In the genomic region with DNA sequence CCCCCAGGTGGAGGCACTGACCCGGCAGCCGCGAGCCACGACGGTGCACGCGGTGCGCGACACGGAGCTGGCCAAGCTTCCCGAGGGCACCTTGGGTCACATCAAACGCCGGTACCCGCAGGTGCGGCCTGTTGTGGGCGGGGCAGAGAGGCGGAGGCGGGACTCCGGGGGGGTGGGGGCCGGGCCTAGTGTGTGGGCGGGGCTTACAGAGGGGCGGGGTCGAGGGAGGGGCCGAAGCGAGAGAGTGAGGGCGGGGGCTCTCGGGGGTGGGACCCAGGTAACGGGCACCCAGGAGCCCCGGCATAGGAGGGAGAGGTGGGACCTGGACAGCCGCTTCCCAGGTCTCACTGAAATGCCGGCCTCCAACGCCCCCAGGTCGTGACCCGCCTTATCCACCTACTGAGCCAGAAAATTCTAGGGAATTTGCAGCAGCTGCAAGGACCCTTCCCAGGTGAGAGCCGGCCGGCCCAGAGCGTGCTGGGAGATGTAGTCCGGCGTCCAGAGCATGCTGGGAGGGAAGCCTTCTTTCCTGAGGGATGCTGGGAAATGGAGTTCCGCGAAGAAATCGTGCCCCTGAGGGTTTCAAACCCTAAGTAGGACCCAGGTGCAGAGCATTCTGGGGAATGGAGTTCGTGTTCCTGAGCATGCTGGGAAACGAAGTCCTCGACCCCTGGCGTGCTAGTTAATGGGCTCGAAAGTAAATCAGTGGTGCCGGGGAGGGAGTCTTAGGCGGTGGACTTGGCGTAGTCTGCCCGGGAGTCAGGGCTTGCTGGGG, we compare ENCODE assay signal across 8 cellular contexts. TPM values are rescaled to one million over a fixed set of nuclear protein-coding genes. Genes with fewer than 3 reads are reported as not detected.
A peak's percentile ranks its signal among the peaks of the same experiment; 100 is the strongest.
DNase-seq lines count a peak whose midpoint lies in the region; ATAC-seq and TF ChIP-seq lines count a peak whose summit lies in the region.

No MANE protein-coding gene starts in this region.

- H3F3A ChIP-seq in GM23338 (replicated peaks; ENCODE audit: low read depth): no peaks in the 10 kb centered on the region

- H3K4me1 Mint-ChIP-seq in GM23338 (peaks cover 3% of the 10 kb centered on the region; the same call in 2 of the 3 replicates), nephron (peaks cover 5% of the 10 kb centered on the region)

- POLR2A ChIA-PET in A673 (lab: Charles Lee; ENCODE audit: low non-redundant PET): no interaction called here

- no peaks in the 10 kb centered on the region for H4K20me1 ChIP-seq in GM23338 (replicated peaks; ENCODE audit: insufficient read depth)

- H3K79me2 ChIP-seq in GM23338 (replicated peaks; ENCODE audit: insufficient read depth): no peaks in the 10 kb centered on the region

- CTCF ChIA-PET in A673 (lab: Charles Lee): no interaction called here

- TF ChIP-seq CTCF in A673 (conservative IDR thresholded peaks at IDR 0.05; ENCODE audit: low read depth, low read length) (no peak), GM23338 (conservative IDR thresholded peaks at IDR 0.05; ENCODE audit: low read depth in 2 of 2) (no peak), fibroblast of villous mesenchyme (IDR thresholded peaks at IDR 0.05; ENCODE audit: insufficient read depth, low read depth, low read length) (no peak), nephron (IDR thresholded peaks at IDR 0.05; ENCODE audit: unreplicated experiment in 3 of 3) (no peak)

- H3K36me3 ChIP-seq in A673 (ENCODE audit: insufficient read depth, low read length, poor library complexity, severe bottlenecking) (peaks cover 7% of the 10 kb centered on the region), GM23338 (ENCODE audit: insufficient read depth) (no peaks in the 10 kb centered on the region)

- H3K9me3 ChIP-seq in A673 (ENCODE audit: low read depth, low read length, poor library complexity, severe bottlenecking): no peaks in the 10 kb centered on the region

- intact Hi-C loops in A673 (cut with micrococcal nuclease; ENCODE audit: unreplicated experiment): no loop called here

- no peaks in the 10 kb centered on the region for H3K27me3 ChIP-seq in A673 (replicated peaks; ENCODE audit: insufficient read depth, low read depth, low read length, poor library complexity)
- no peaks in the 10 kb centered on the region for H3K27me3 ChIP-seq in GM23338 (ENCODE audit: insufficient read depth)

- H2AFZ ChIP-seq in GM23338: peak overlapping the region; percentile 80; the same call in 1 of the 2 replicates

- DNase-seq in A673 (ENCODE audit: low spot score) (peak; percentile 73), GM23338 (ENCODE audit: low spot score) (peak; percentile 100), fibroblast of villous mesenchyme (ENCODE audit: low read depth) (peak; percentile 18), DMS79 (lab: John Stamatoyannopoulos, UW) (no peak)
- DNase-seq in activated CD4-positive, alpha-beta T cell treated with anti-CD3 and anti-CD28 coated beads, Interleukin-2, amount 50 U/mL, for 48 hours: peak; percentile 18 to 25
- no peak for DNase-seq in effector CD8-positive, alpha-beta T cell (lab: John Stamatoyannopoulos, UW)

- H3K27ac ChIP-seq in A673 (ENCODE audit: low read depth, low read length, poor library complexity, severe bottlenecking): no peak overlapping the region
- no peak overlapping the region for H3K27ac ChIP-seq in GM23338 (ENCODE audit: low read depth)

- no peaks in the 10 kb centered on the region for H3K9me2 ChIP-seq in GM23338 (ENCODE audit: insufficient read depth)

- H3K4me3 ChIP-seq in A673 (ENCODE audit: low read depth, low read length, poor library complexity, severe bottlenecking) (no peak overlapping the region), GM23338 (peak overlapping the region; percentile 49), fibroblast of villous mesenchyme (ENCODE audit: low read depth, low read length) (no peak overlapping the region)

- BruUV-seq in A673 (replicated peaks; lab: Mats Ljungman, UMichigan): no TSS peak

- peaks cover 7% of the 10 kb centered on the region for H3K36me3 Mint-ChIP-seq in GM23338 (ENCODE audit: low read depth)
- H3K36me3 Mint-ChIP-seq in nephron (ENCODE audit: low read depth): peaks cover 11% of the 10 kb centered on the region

- H3K9me3 Mint-ChIP-seq in GM23338: no peaks in the 10 kb centered on the region; the same call in 2 of the 3 replicates
- H3K9me3 Mint-ChIP-seq in nephron: no peaks in the 10 kb centered on the region

- ATAC-seq in GM23338 (peak; percentile 73), GM21526 (IDR thresholded peaks at IDR 0.05; ENCODE audit: low FRiP score, unreplicated experiment) (no peak)

- H3K4me1 ChIP-seq in A673 (ENCODE audit: insufficient read depth, low read length, poor library complexity, severe bottlenecking): no peaks in the 10 kb centered on the region
- H3K4me1 ChIP-seq in GM23338 (ENCODE audit: insufficient read depth): peaks cover 3% of the 10 kb centered on the region; the same call in 1 of the 2 replicates

- H3K27me3 Mint-ChIP-seq in GM23338 (ENCODE audit: insufficient read depth, low read depth, poor library complexity): peaks cover 7% of the 10 kb centered on the region
- H3K27me3 Mint-ChIP-seq in nephron (ENCODE audit: low read depth): peaks cover 6% of the 10 kb centered on the region

- H3K4me2 ChIP-seq in GM23338: peak overlapping the region; percentile 87

- peak overlapping the region; percentile 77 for H3K4me3 Mint-ChIP-seq in GM23338
- peak overlapping the region; percentile 72 to 75 (median 75) for H3K4me3 Mint-ChIP-seq in nephron

- H3K27ac Mint-ChIP-seq in GM23338 (peak overlapping the region; percentile 86), nephron (peak overlapping the region in 2 of 3 experiments; percentile 16 to 19)

TF ChIP-seq in GM23338, 12 proteins besides CTCF, POLR2A, EP300 and RAD21 (continues in another document):
- TF ChIP-seq, protein P1, sequence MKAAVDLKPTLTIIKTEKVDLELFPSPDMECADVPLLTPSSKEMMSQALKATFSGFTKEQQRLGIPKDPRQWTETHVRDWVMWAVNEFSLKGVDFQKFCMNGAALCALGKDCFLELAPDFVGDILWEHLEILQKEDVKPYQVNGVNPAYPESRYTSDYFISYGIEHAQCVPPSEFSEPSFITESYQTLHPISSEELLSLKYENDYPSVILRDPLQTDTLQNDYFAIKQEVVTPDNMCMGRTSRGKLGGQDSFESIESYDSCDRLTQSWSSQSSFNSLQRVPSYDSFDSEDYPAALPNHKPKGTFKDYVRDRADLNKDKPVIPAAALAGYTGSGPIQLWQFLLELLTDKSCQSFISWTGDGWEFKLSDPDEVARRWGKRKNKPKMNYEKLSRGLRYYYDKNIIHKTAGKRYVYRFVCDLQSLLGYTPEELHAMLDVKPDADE (IDR thresholded peaks at IDR 0.05): peak; percentile 100
- TF ChIP-seq, protein P2, sequence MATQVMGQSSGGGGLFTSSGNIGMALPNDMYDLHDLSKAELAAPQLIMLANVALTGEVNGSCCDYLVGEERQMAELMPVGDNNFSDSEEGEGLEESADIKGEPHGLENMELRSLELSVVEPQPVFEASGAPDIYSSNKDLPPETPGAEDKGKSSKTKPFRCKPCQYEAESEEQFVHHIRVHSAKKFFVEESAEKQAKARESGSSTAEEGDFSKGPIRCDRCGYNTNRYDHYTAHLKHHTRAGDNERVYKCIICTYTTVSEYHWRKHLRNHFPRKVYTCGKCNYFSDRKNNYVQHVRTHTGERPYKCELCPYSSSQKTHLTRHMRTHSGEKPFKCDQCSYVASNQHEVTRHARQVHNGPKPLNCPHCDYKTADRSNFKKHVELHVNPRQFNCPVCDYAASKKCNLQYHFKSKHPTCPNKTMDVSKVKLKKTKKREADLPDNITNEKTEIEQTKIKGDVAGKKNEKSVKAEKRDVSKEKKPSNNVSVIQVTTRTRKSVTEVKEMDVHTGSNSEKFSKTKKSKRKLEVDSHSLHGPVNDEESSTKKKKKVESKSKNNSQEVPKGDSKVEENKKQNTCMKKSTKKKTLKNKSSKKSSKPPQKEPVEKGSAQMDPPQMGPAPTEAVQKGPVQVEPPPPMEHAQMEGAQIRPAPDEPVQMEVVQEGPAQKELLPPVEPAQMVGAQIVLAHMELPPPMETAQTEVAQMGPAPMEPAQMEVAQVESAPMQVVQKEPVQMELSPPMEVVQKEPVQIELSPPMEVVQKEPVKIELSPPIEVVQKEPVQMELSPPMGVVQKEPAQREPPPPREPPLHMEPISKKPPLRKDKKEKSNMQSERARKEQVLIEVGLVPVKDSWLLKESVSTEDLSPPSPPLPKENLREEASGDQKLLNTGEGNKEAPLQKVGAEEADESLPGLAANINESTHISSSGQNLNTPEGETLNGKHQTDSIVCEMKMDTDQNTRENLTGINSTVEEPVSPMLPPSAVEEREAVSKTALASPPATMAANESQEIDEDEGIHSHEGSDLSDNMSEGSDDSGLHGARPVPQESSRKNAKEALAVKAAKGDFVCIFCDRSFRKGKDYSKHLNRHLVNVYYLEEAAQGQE (IDR thresholded peaks at IDR 0.05; ENCODE audit: unreplicated experiment): no peak
- no peak for TF ChIP-seq EZH2phosphoT487 (IDR thresholded peaks at IDR 0.05; ENCODE audit: unreplicated experiment)
- TF ChIP-seq CREB1 (CRISPR knock-in tag; IDR thresholded peaks at IDR 0.05; ENCODE audit: low read depth): peak; percentile 78
- peak; percentile 32; the same call in 1 of the 2 replicates for TF ChIP-seq ZNF331 (CRISPR knock-in tag; IDR thresholded peaks at IDR 0.05; ENCODE audit: low read depth)

RNA-seq across cellular contexts. Expression of gene PNPLA6, which starts 15.7 kb away (rescaled TPM):
- 70.4 and 73.9 TPM in 2 replicates for total RNA-seq in A673 (2021)
- 135 and 147 TPM in 2 replicates for total RNA-seq in GM23338 (2014; rRNA removed; shearing (Covaris generic))
- 66.6 and 74.1 TPM in 2 replicates for polyA plus RNA-seq in GM23338 (2016; fragmentation: Nextera tagmentation; extraction: Ambion mirVana)
- 101 and 106 TPM in 2 replicates for total RNA-seq in fibroblast of villous mesenchyme

RNA-seq across cellular contexts. Expression of gene MCOLN1, which starts 28.8 kb away (rescaled TPM):
- total RNA-seq in A673 (2021) (25.7 and 28.4 TPM in 2 replicates), fibroblast of villous mesenchyme (5.5 and 8.6 TPM in 2 replicates)
- total RNA-seq in GM23338 (2014; rRNA removed; shearing (Covaris generic)): 7.2 and 11.0 TPM in 2 replicates
- 16.1 and 16.2 TPM in 2 replicates for polyA plus RNA-seq in GM23338 (2016; fragmentation: Nextera tagmentation; extraction: Ambion mirVana)

RNA-seq across cellular contexts. Expression of gene ZNF358, which starts 35.3 kb away (rescaled TPM):
- total RNA-seq in A673 (2021): 44.1 and 48.2 TPM in 2 replicates
- 36.7 and 52.9 TPM in 2 replicates for total RNA-seq in GM23338 (2014; rRNA removed; shearing (Covaris generic))
- 23.8 and 28.2 TPM in 2 replicates for polyA plus RNA-seq in GM23338 (2016; fragmentation: Nextera tagmentation; extraction: Ambion mirVana)
- 13.8 and 20.9 TPM in 2 replicates for total RNA-seq in fibroblast of villous mesenchyme

RNA-seq across cellular contexts. Expression of gene CAMSAP3, which starts 44.5 kb away (rescaled TPM):
- total RNA-seq in A673 (2021) (1.2 and 3.4 TPM in 2 replicates), fibroblast of villous mesenchyme (not detected in 2 replicates)
- 29.9 and 32.2 TPM in 2 replicates for total RNA-seq in GM23338 (2014; rRNA removed; shearing (Covaris generic))
- polyA plus RNA-seq in GM23338 (2016; fragmentation: Nextera tagmentation; extraction: Ambion mirVana): 6.4 and 10.2 TPM in 2 replicates

Comparison
In these comparisons a context has a peak if more than half of its experiments do, and no peak if none do; other contexts are left out.
1. DNase-seq: peak in A673 (single experiment), GM23338 (single experiment), activated CD4-positive, alpha-beta T cell treated with anti-CD3 and anti-CD28 coated beads, Interleukin-2, amount 50 U/mL, for 48 hours (2 of 2) and fibroblast of villous mesenchyme (single experiment); none in effector CD8-positive, alpha-beta T cell (single experiment) and DMS79 (single experiment).